40 cellular contexts compared by ENCODE assay signal in the genomic region with DNA sequence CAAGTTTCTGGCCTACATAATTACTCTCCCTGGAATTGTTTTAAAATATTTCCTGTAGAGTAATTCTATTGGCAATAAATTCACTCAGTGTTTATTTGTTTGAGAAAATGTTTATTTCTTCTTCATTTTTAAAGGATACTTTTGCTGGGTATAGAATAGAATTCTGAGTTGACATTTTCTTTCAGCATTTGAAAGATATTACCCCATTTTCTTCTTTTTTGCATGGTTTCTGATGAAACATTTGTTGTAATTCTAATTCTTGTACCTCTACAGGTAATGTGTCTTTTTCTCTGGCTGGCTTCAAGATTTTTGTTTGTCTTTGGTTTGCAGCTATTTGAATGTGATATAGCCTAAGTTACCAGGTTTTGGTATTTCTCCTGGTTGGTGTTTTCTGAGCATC.
"Had no signal": no experiment of that assay in that cellular context is flagged by ENCODE, and none has a peak within 500 bp of the region (broad histone marks: within the 10 kb centered on the region; RNA-seq: fewer than 3 reads in every experiment).

No MANE protein-coding gene starts in this region.

- H3K36me3 Mint-ChIP-seq: activated naive CD4-positive, alpha-beta T cell treated with anti-CD3 and anti-CD28 coated beads, Interleukin-2, amount 10 ng/mL, durations not matched to agents 7 days and 5 days had no signal

- DNase-seq: activated effector memory CD4-positive, alpha-beta T cell treated with anti-CD3 and anti-CD28 coated beads, Interleukin-2, amount 50 U/mL, for 16 hours; activated effector memory CD4-positive, alpha-beta T cell treated with Interleukin-2 at 50 U/mL for 16 hours; activated gamma-delta T cell; activated gamma-delta T cell treated with Interleukin-2 at 50 U/mL for 16 hours; activated naive CD4-positive, alpha-beta T cell; activated naive CD4-positive, alpha-beta T cell treated with anti-CD3 and anti-CD28 coated beads for 36 hours; activated naive CD4-positive, alpha-beta T cell treated with anti-CD3 and anti-CD28 coated beads, Interleukin-2, amount 10 ng/mL, durations not matched to agents 7 days and 5 days; activated naive CD4-positive, alpha-beta T cell treated with anti-CD3 and anti-CD28 coated beads, Interleukin-2, amount 50 U/mL, for 16 hours; activated naive CD4-positive, alpha-beta T cell treated with Interleukin-2 at 50 U/mL for 16 hours; activated naive CD8-positive, alpha-beta T cell treated with anti-CD3 and anti-CD28 coated beads for 36 hours; activated naive CD8-positive, alpha-beta T cell treated with anti-CD3 and anti-CD28 coated beads, Interleukin-2, amount 10 ng/mL, durations not matched to agents 7 days and 5 days; activated naive CD8-positive, alpha-beta T cell treated with anti-CD3 and anti-CD28 coated beads, Interleukin-2, amount 50 U/mL, for 24 hours; activated T-cell treated with anti-CD3 and anti-CD28 coated beads, Interleukin-2, amount 50 U/mL, for 24 hours; activated T-cell treated with anti-CD3 and anti-CD28 coated beads, Interleukin-2, amount 50 U/mL, for 4 hours; activated T-cell treated with anti-CD3 and anti-CD28 coated beads, Interleukin-2, amount 50 U/mL, for 48 hours; activated T-cell treated with anti-CD3 and anti-CD28 coated beads, Interleukin-2, amount 50 U/mL, for 72 hours; adrenal gland; amniotic stem cell; amygdala; anterior cingulate cortex; aorta; body of pancreas; brain microvascular endothelial cell; caudate nucleus; central memory CD4-positive, alpha-beta T cell; cerebellar nuclear complex had no signal

- H3K27ac Mint-ChIP-seq: activated naive CD4-positive, alpha-beta T cell treated with anti-CD3 and anti-CD28 coated beads for 36 hours; activated naive CD4-positive, alpha-beta T cell treated with anti-CD3 and anti-CD28 coated beads, Interleukin-2, amount 10 ng/mL, durations not matched to agents 7 days and 5 days; activated naive CD4-positive, alpha-beta T cell treated with anti-CD3 and anti-CD28 coated beads, Interleukin-2, amount 50 U/mL, for 24 hours; activated naive CD4-positive, alpha-beta T cell treated with anti-CD3 and anti-CD28 coated beads, Interleukin-2, amount 50 U/mL, for 72 hours; activated naive CD8-positive, alpha-beta T cell; activated naive CD8-positive, alpha-beta T cell treated with anti-CD3 and anti-CD28 coated beads for 36 hours; activated naive CD8-positive, alpha-beta T cell treated with anti-CD3 and anti-CD28 coated beads, Interleukin-2, amount 10 ng/mL, durations not matched to agents 7 days and 5 days; activated naive CD8-positive, alpha-beta T cell treated with anti-CD3 and anti-CD28 coated beads, Interleukin-2, amount 50 U/mL, for 24 hours; activated T-cell treated with anti-CD3 and anti-CD28 coated beads, Interleukin-2, amount 50 U/mL, for 24 hours; activated T-cell treated with anti-CD3 and anti-CD28 coated beads, Interleukin-2, amount 50 U/mL, for 72 hours; activated T-helper 1 cell treated with anti-CD3 and anti-CD28 coated beads, Interleukin-12 subunit alpha, Interleukin-12 subunit beta, Interleukin-2, Interleukin-4 antibody, amounts not matched to agents 30 ng/mL and 10 ng/mL and 1 ng/mL, durations not matched to agents 14 hours and 24 hours and 36 hours; activated T-helper 17 cell treated with anti-CD3 and anti-CD28 coated beads, Interleukin-2, amount 50 U/mL, for 72 hours; activated T-helper 2 cell treated with anti-CD3 and anti-CD28 coated beads, Interferon-gamma antibody, Interleukin-2, Interleukin-4, amounts not matched to agents 10 μg/mL and 5 μg/mL and 100 μg/mL, durations not matched to agents 14 hours and 24 hours and 36 hours; brain had no signal

- H3K36me3 ChIP-seq: adrenal gland, ascending aorta, brain microvascular endothelial cell, breast epithelium, cardiac muscle cell had no signal

- H3K27ac ChIP-seq: adrenal gland, ascending aorta, body of pancreas, brain microvascular endothelial cell, breast epithelium, cardiac muscle cell had no signal

- H3K4me1 ChIP-seq: adrenal gland, ascending aorta, body of pancreas, breast epithelium had no signal

- ATAC-seq: activated naive CD4-positive, alpha-beta T cell treated with anti-CD3 and anti-CD28 coated beads, Interleukin-2, amount 50 U/mL, for 72 hours; activated naive CD8-positive, alpha-beta T cell treated with anti-CD3 and anti-CD28 coated beads, Interleukin-2, amount 50 U/mL, for 24 hours; activated T-cell treated with anti-CD3 and anti-CD28 coated beads, Interleukin-2, amount 50 U/mL, for 4 hours; activated T-cell treated with anti-CD3 and anti-CD28 coated beads, Interleukin-2, amount 50 U/mL, for 72 hours; activated T-helper 17 cell treated with anti-CD3 and anti-CD28 coated beads, Interleukin-2, amount 50 U/mL, for 72 hours; body of pancreas had no signal

- H3K27me3 ChIP-seq: adrenal gland, ascending aorta, body of pancreas, brain microvascular endothelial cell, breast epithelium, cardiac muscle cell had no signal

- H3K27me3 Mint-ChIP-seq: activated naive CD4-positive, alpha-beta T cell treated with anti-CD3 and anti-CD28 coated beads, Interleukin-2, amount 10 ng/mL, durations not matched to agents 7 days and 5 days; activated naive CD4-positive, alpha-beta T cell treated with anti-CD3 and anti-CD28 coated beads, Interleukin-2, amount 50 U/mL, for 24 hours; activated naive CD8-positive, alpha-beta T cell; activated naive CD8-positive, alpha-beta T cell treated with anti-CD3 and anti-CD28 coated beads for 36 hours; activated naive CD8-positive, alpha-beta T cell treated with anti-CD3 and anti-CD28 coated beads, Interleukin-2, amount 10 ng/mL, durations not matched to agents 7 days and 5 days; activated naive CD8-positive, alpha-beta T cell treated with anti-CD3 and anti-CD28 coated beads, Interleukin-2, amount 50 U/mL, for 24 hours; activated T-cell treated with anti-CD3 and anti-CD28 coated beads, Interleukin-2, amount 50 U/mL, for 24 hours; activated T-helper 17 cell treated with anti-CD3 and anti-CD28 coated beads, Interleukin-2, amount 50 U/mL, for 72 hours; central memory CD8-positive, alpha-beta T cell had no signal

- H3K4me1 Mint-ChIP-seq: activated naive CD4-positive, alpha-beta T cell treated with anti-CD3 and anti-CD28 coated beads, Interleukin-2, amount 10 ng/mL, durations not matched to agents 7 days and 5 days; activated naive CD4-positive, alpha-beta T cell treated with anti-CD3 and anti-CD28 coated beads, Interleukin-2, amount 50 U/mL, for 24 hours; activated naive CD8-positive, alpha-beta T cell treated with anti-CD3 and anti-CD28 coated beads for 36 hours; activated naive CD8-positive, alpha-beta T cell treated with anti-CD3 and anti-CD28 coated beads, Interleukin-2, amount 10 ng/mL, durations not matched to agents 7 days and 5 days; activated naive CD8-positive, alpha-beta T cell treated with anti-CD3 and anti-CD28 coated beads, Interleukin-2, amount 50 U/mL, for 24 hours; activated T-helper 17 cell treated with anti-CD3 and anti-CD28 coated beads, Interleukin-2, amount 50 U/mL, for 72 hours; brain; central memory CD8-positive, alpha-beta T cell had no signal

- H3K4me3 Mint-ChIP-seq: activated naive CD4-positive, alpha-beta T cell treated with anti-CD3 and anti-CD28 coated beads for 36 hours; activated naive CD4-positive, alpha-beta T cell treated with anti-CD3 and anti-CD28 coated beads, Interleukin-2, amount 10 ng/mL, durations not matched to agents 7 days and 5 days; activated naive CD4-positive, alpha-beta T cell treated with anti-CD3 and anti-CD28 coated beads, Interleukin-2, amount 50 U/mL, for 24 hours; activated naive CD8-positive, alpha-beta T cell; activated naive CD8-positive, alpha-beta T cell treated with anti-CD3 and anti-CD28 coated beads for 36 hours; activated naive CD8-positive, alpha-beta T cell treated with anti-CD3 and anti-CD28 coated beads, Interleukin-2, amount 10 ng/mL, durations not matched to agents 7 days and 5 days; activated naive CD8-positive, alpha-beta T cell treated with anti-CD3 and anti-CD28 coated beads, Interleukin-2, amount 50 U/mL, for 24 hours; activated T-cell treated with anti-CD3 and anti-CD28 coated beads, Interleukin-2, amount 50 U/mL, for 24 hours; activated T-cell treated with anti-CD3 and anti-CD28 coated beads, Interleukin-2, amount 50 U/mL, for 4 hours; activated T-cell treated with anti-CD3 and anti-CD28 coated beads, Interleukin-2, amount 50 U/mL, for 72 hours; activated T-helper 1 cell treated with anti-CD3 and anti-CD28 coated beads, Interleukin-12 subunit alpha, Interleukin-12 subunit beta, Interleukin-2, Interleukin-4 antibody, amounts not matched to agents 30 ng/mL and 10 ng/mL and 1 ng/mL, durations not matched to agents 14 hours and 24 hours and 36 hours; activated T-helper 17 cell treated with anti-CD3 and anti-CD28 coated beads, Interleukin-2, amount 50 U/mL, for 72 hours; brain; central memory CD8-positive, alpha-beta T cell had no signal

- H3K9me3 ChIP-seq: body of pancreas had no signal

- FAIRE-seq: astrocyte, bronchial epithelial cell, colon had no signal

- H3K4me3 ChIP-seq: adrenal gland, ascending aorta, body of pancreas, breast epithelium, cardiac muscle cell had no signal
